ENCODE assay signal across 8 cellular contexts in the genomic region with DNA sequence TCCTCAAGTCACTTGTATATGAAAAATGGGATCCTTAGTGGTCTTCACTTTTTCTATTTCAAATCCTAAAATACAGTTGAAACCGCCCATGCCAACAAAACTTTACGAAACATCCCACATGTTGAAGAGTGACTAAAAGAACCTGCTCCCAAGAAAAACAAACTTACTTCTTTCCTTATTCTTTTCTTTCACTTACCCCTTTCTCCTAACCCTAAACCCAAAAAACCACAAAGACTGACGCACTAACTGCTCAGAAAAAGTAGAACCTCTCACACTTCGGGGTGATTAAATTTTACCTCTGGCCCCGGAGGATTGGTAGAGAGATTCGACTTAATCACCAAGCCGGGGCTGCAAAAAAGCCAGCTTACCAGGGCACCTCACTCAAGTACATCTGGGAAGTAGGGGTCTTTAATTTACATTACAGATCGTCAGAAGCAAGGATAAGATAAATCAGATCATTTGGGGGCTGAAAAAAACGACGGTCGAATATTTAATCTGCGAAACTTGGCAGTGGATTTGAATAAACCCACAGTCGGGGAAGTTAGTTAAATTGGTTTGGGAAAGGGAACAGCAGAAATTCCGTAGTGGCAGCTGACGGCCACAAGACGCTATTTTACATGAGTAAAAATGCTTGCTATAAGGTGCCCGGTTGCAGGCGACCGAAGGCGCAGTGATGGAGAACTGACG. TPM values are rescaled to one million over a fixed set of nuclear protein-coding genes. Genes with fewer than 3 reads are reported as not detected.
DNase-seq lines count a peak whose midpoint lies in the region; ATAC-seq and TF ChIP-seq lines count a peak whose summit lies in the region.

No MANE protein-coding gene starts in this region.

- no peaks in the 10 kb centered on the region for H3K9me3 ChIP-seq in CD4-positive, alpha-beta memory T cell (ENCODE audit: control insufficient read depth in 1 of 2, low read length in 2 of 2)
- H3K9me3 ChIP-seq in esophagus squamous epithelium (no peaks in the 10 kb centered on the region), ovary (no peaks in the 10 kb centered on the region)

- TF ChIP-seq CTCF in esophagus squamous epithelium (IDR thresholded peaks at IDR 0.05) = no peak
- TF ChIP-seq CTCF in ovary (IDR thresholded peaks at IDR 0.05) = no peak

- H3K36me3 ChIP-seq in CD4-positive, alpha-beta memory T cell (ENCODE audit: insufficient read depth, low read length) = no peaks in the 10 kb centered on the region
- H3K36me3 ChIP-seq in esophagus squamous epithelium (no peaks in the 10 kb centered on the region), ovary (no peaks in the 10 kb centered on the region)

- intact Hi-C loops in CD4-positive, alpha-beta memory T cell (cut with micrococcal nuclease) = no loop called here
- intact Hi-C loops in esophagus squamous epithelium (cut with DNase I) = no loop called here
- intact Hi-C loops in ovary (cut with DNase I) = no loop called here

- no peak overlapping the region for H3K4me3 ChIP-seq in CD4-positive, alpha-beta memory T cell (ENCODE audit: low read length in 2 of 2)
- peak overlapping the region in 3 of 4 donors; percentile 44 to 63 (median 50) for H3K4me3 ChIP-seq in esophagus squamous epithelium
- peak overlapping the region; percentile 59 for H3K4me3 ChIP-seq in ovary

- CTCF ChIA-PET in CD4-positive, alpha-beta memory T cell (lab: Charles Lee; ENCODE audit: partially characterized antibody) = no interaction called here

- 36 to 45% methylated on average over 21 of the region's 21 CpGs for WGBS in esophagus squamous epithelium, 2 donors
- 45 to 52% (median 46%) methylated on average over 21 of the region's 21 CpGs for WGBS in ovary, 3 donors

- H3K4me1 Mint-ChIP-seq in CD4-positive, alpha-beta memory T cell = peaks cover 5 to 22% (median 9%) of the 10 kb centered on the region in 4 donors

- no peaks in the 10 kb centered on the region for H3K36me3 Mint-ChIP-seq in CD4-positive, alpha-beta memory T cell

- no peak overlapping the region for H3K27ac ChIP-seq in CD4-positive, alpha-beta memory T cell (ENCODE audit: low read depth, low read length)
- H3K27ac ChIP-seq in esophagus squamous epithelium (no peak overlapping the region), ovary (no peak overlapping the region)

- H3K4me3 Mint-ChIP-seq in CD4-positive, alpha-beta memory T cell = peak overlapping the region; percentile 2 to 68 (median 60)

- H3K27me3 ChIP-seq in CD4-positive, alpha-beta memory T cell (ENCODE audit: insufficient read depth, low read length) = peaks cover 32% of the 10 kb centered on the region
- H3K27me3 ChIP-seq in esophagus squamous epithelium (peaks cover 0 to 76% (median 12%) of the 10 kb centered on the region in 4 donors), ovary (no peaks in the 10 kb centered on the region)

- no peak for DNase-seq in CD4-positive, alpha-beta memory T cell
- DNase-seq in Kasumi-1 (lab: John Stamatoyannopoulos, UW) (peak; percentile 21 to 30), esophagus squamous epithelium (lab: John Stamatoyannopoulos, UW) (no peak), ovary (no peak), NCI-H748 treated with DMSO at 0.1 percent for 48 hours (lab: John Stamatoyannopoulos, UW) (no peak), T1000 (lab: John Stamatoyannopoulos, UW) (no peak)

- peaks cover 0 to 1% (median 0%) of the 10 kb centered on the region in 8 donors for H3K9me3 Mint-ChIP-seq in CD4-positive, alpha-beta memory T cell

- POLR2A ChIA-PET in CD4-positive, alpha-beta memory T cell (lab: Charles Lee; ENCODE audit: partially characterized antibody) = no interaction called here

- H3K4me1 ChIP-seq in CD4-positive, alpha-beta memory T cell (ENCODE audit: insufficient read depth, low read length) = peaks cover 16% of the 10 kb centered on the region
- H3K4me1 ChIP-seq in esophagus squamous epithelium = peaks cover 11 to 17% (median 12%) of the 10 kb centered on the region in 3 donors
- peaks cover 4% of the 10 kb centered on the region for H3K4me1 ChIP-seq in ovary (ENCODE audit: insufficient read depth)

- H3K27ac Mint-ChIP-seq in CD4-positive, alpha-beta memory T cell = no peak overlapping the region

- no peak for TF ChIP-seq POLR2A in esophagus squamous epithelium (IDR thresholded peaks at IDR 0.05)
- no peak for TF ChIP-seq POLR2A in ovary (IDR thresholded peaks at IDR 0.05)

- peaks cover 60 to 61% of the 10 kb centered on the region in 2 donors for H3K27me3 Mint-ChIP-seq in CD4-positive, alpha-beta memory T cell

- no peak for ATAC-seq in GM18870 (IDR thresholded peaks at IDR 0.05; ENCODE audit: unreplicated experiment)
- ATAC-seq in HG03139 (IDR thresholded peaks at IDR 0.05; ENCODE audit: unreplicated experiment) = no peak

- TF ChIP-seq EP300 in ovary (IDR thresholded peaks at IDR 0.05) = no peak

RNA-seq across cellular contexts. Expression of gene CDO1, which starts 1.3 kb away (rescaled TPM):
- total RNA-seq in CD4-positive, alpha-beta memory T cell = 1 to 10 TPM; 1.1 to 1.4 TPM
- polyA plus RNA-seq in CD4-positive, alpha-beta memory T cell = not detected
- total RNA-seq in esophagus squamous epithelium = 1 to 10 TPM in 2 of 4 donors, under 1 TPM in 1, not detected in 1; 0.75 to 6.7 (median 5.7) TPM
- total RNA-seq in ovary = 10 to 100 TPM in 6 of 7 donors, 1 to 10 TPM in 1; 9.2 to 36.7 (median 16.6) TPM
- polyA plus RNA-seq in ovary = 10 to 100 TPM; 12.7 to 27.3 TPM

RNA-seq across cellular contexts. Expression of gene ATG12, which starts 26.2 kb away (rescaled TPM):
- 10 to 100 TPM; 84.7 to 85.9 TPM for total RNA-seq in CD4-positive, alpha-beta memory T cell
- 100 to 1,000 TPM in 1 of 2 donors, 10 to 100 TPM in 1; 98.5 to 133 TPM for polyA plus RNA-seq in CD4-positive, alpha-beta memory T cell
- 10 to 100 TPM; 15.7 to 37.8 (median 33.5) TPM for total RNA-seq in esophagus squamous epithelium
- 10 to 100 TPM; 29.4 to 49.4 (median 33.8) TPM for total RNA-seq in ovary
- polyA plus RNA-seq in ovary = 10 to 100 TPM; 32.4 to 39.2 TPM

RNA-seq across cellular contexts. Expression of gene AP3S1, which starts 26.6 kb away (rescaled TPM):
- total RNA-seq in CD4-positive, alpha-beta memory T cell = 10 to 100 TPM; 44.5 to 46.3 TPM
- polyA plus RNA-seq in CD4-positive, alpha-beta memory T cell = 10 to 100 TPM; 69.4 to 97.3 TPM
- total RNA-seq in esophagus squamous epithelium (100 to 1,000 TPM in 2 of 4 donors, 10 to 100 TPM in 2; 69.4 to 199 (median 97.3) TPM), ovary (10 to 100 TPM; 49.6 to 97.3 (median 83.7) TPM)
- polyA plus RNA-seq in ovary = 100 to 1,000 TPM in 1 of 2 donors, 10 to 100 TPM in 1; 87.2 to 176 TPM

Comparison
In these comparisons a context has a peak if more than half of its experiments do, and no peak if none do; other contexts are left out.
1. DNase-seq: peak in Kasumi-1 (2 of 2); none in CD4-positive, alpha-beta memory T cell (0 of 5), esophagus squamous epithelium (single experiment), ovary (0 of 5), NCI-H748 treated with DMSO at 0.1 percent for 48 hours (single experiment) and T1000 (single experiment).
2. H3K4me3 ChIP-seq: peak in esophagus squamous epithelium (3 of 4) and ovary (single experiment); none in CD4-positive, alpha-beta memory T cell (0 of 2).